Comparison of ENCODE assay signal across 27 cellular contexts in the genomic region with DNA sequence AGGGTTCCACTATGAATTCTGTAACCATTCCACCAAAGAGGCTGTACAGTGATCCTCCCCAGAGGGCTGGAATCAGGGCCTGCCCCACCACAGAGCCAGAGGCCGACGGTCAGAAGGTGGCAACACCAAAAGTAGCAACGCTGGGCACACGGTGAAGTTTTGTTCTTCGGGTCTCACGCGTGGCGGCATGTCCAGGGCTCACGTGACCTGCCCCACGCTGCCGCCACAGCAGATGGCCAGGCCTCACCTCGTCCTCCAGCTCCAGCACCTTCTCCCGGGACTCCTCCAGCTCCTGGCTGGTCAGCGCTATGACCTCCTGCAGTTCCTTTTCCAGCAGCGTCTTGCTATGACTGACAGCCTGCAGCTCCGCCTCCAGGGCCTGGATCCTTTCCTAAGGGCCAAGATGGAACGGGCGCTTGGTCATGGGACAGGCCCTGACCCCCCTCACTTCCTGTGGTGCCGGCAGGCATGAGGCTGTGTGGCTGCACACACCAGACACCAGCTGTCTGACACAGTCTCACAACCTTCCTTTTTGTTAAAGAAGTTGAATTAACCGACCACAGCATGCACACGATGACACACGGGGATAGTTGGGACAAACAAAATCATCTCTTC. TPM values are rescaled to one million over a fixed set of nuclear protein-coding genes. Genes with fewer than 3 reads are reported as not detected.
DNase-seq lines count a peak whose midpoint lies in the region; ATAC-seq and TF ChIP-seq lines count a peak whose summit lies in the region.
"Had no signal": no experiment of that assay in that cellular context is flagged by ENCODE, and none has a peak within 500 bp of the region (broad histone marks: within the 10 kb centered on the region; RNA-seq: fewer than 3 reads in every experiment).

No MANE protein-coding gene starts in this region.

- CTCF ChIA-PET in SK-N-SH (lab: Yijun Ruan, JAX) (no interaction called here), PC-9 (lab: Charles Lee) (no interaction called here)

- H3K4me3 ChIP-seq in right atrium auricular region: no peak overlapping the region
- no peak overlapping the region for H3K4me3 ChIP-seq in SK-N-SH (ENCODE audit: low read depth in 2 of 2, low read length in 1 of 2)
- no peak overlapping the region for H3K4me3 ChIP-seq in PC-9
- H3K4me3 ChIP-seq: GM12878, hepatocyte, SK-N-MC, tibial nerve had no signal

- H3K36me3 ChIP-seq in right atrium auricular region (peaks cover 90% of the 10 kb centered on the region), SK-N-SH (replicated peaks in 1 of 2; ENCODE audit: control insufficient read depth in 1 of 2, insufficient read depth in 2 of 2, low read length in 1 of 2) (peaks cover 30 to 63% of the 10 kb centered on the region in 2 experiments), PC-9 (ENCODE audit: low read depth) (0 out of 2 replicates have a peak, but pooled peaks cover 13% of the 10 kb centered on the region)

- H3K9me3 ChIP-seq in right atrium auricular region (no peaks in the 10 kb centered on the region), SK-N-SH (no peaks in the 10 kb centered on the region), PC-9 (ENCODE audit: insufficient read depth, low read depth) (no peaks in the 10 kb centered on the region)
- H3K9me3 ChIP-seq: tibial nerve had no signal

- peaks cover 12% of the 10 kb centered on the region for H3K27me3 Mint-ChIP-seq in glutamatergic neuron (ENCODE audit: unreplicated experiment)
- H3K27me3 Mint-ChIP-seq: activated naive CD8-positive, alpha-beta T cell treated with anti-CD3 and anti-CD28 coated beads, Interleukin-2, amount 50 U/mL, for 24 hours; brain; naive thymus-derived CD4-positive, alpha-beta T cell; stimulated activated naive CD8-positive, alpha-beta T cell treated with anti-CD3 and anti-CD28 coated beads, Interleukin-15, Interleukin-2, amounts not matched to agents 100 ng/mL and 50 ng/mL, for 24 hours had no signal

- H3K27ac Mint-ChIP-seq in glutamatergic neuron (ENCODE audit: unreplicated experiment): peak overlapping the region; percentile 81
- H3K27ac Mint-ChIP-seq: activated naive CD8-positive, alpha-beta T cell treated with anti-CD3 and anti-CD28 coated beads, Interleukin-2, amount 50 U/mL, for 24 hours; stimulated activated naive CD8-positive, alpha-beta T cell treated with anti-CD3 and anti-CD28 coated beads, Interleukin-15, Interleukin-2, amounts not matched to agents 100 ng/mL and 50 ng/mL, for 24 hours had no signal

- peaks cover 14% of the 10 kb centered on the region for H3K9me3 Mint-ChIP-seq in glutamatergic neuron (ENCODE audit: unreplicated experiment)
- H3K9me3 Mint-ChIP-seq: activated naive CD8-positive, alpha-beta T cell treated with anti-CD3 and anti-CD28 coated beads, Interleukin-2, amount 50 U/mL, for 24 hours; brain; stimulated activated naive CD8-positive, alpha-beta T cell treated with anti-CD3 and anti-CD28 coated beads, Interleukin-15, Interleukin-2, amounts not matched to agents 100 ng/mL and 50 ng/mL, for 24 hours had no signal

- no peaks in the 10 kb centered on the region for H3F3A ChIP-seq in SK-N-SH (replicated peaks; ENCODE audit: insufficient read depth)
- H3F3A ChIP-seq in PC-9 (ENCODE audit: insufficient read depth, low read depth): peaks cover 8% of the 10 kb centered on the region; the same call in 1 of the 2 replicates

- H3K9me2 ChIP-seq in SK-N-SH (no peaks in the 10 kb centered on the region), PC-9 (ENCODE audit: insufficient read depth) (no peaks in the 10 kb centered on the region)

- DNase-seq in Right ventricle myocardium superior (no peak), right atrium auricular region (ENCODE audit: low spot score) (no peak), glutamatergic neuron (no peak), midbrain (lab: John Stamatoyannopoulos, UW) (peak; percentile 31), NCI-H526 (lab: John Stamatoyannopoulos, UW) (no peak), SK-N-SH (no peak), PC-9 (no peak)
- DNase-seq: 8988T; activated CD4-positive, alpha-beta T cell treated with anti-CD3 and anti-CD28 coated beads, Interleukin-2, amount 50 U/mL, for 4 hours; activated naive CD8-positive, alpha-beta T cell treated with anti-CD3 and anti-CD28 coated beads, Interleukin-2, amount 50 U/mL, for 24 hours; DMS79 treated with DMSO at 0.1 percent for 48 hours; mammary epithelial cell; NCI-H1105; NCI-H2029; occipital lobe; stimulated activated CD4-positive, alpha-beta T cell treated with anti-CD3 and anti-CD28 coated beads, Interleukin-12 subunit alpha, Interleukin-12 subunit beta, amount 100 ng/mL, for 4 hours; stimulated activated CD4-positive, alpha-beta T cell treated with anti-CD3 and anti-CD28 coated beads, Interleukin-4, amount 100 ng/mL, for 4 hours had no signal

- POLR2A ChIA-PET in SK-N-SH (lab: Yijun Ruan, JAX) (interaction anchor here (0.5 to 0.6 kb wide), 2 partner anchors 17 to 400 kb away, joined by 3 read pairs; no protein-coding TSS in a partner anchor), PC-9 (lab: Charles Lee; ENCODE audit: unreplicated experiment) (no interaction called here)

- ATAC-seq in Right ventricle myocardium superior (ENCODE audit: poor library complexity) (peak; percentile 37), GM21576 (IDR thresholded peaks at IDR 0.05; ENCODE audit: unreplicated experiment) (no peak)
- ATAC-seq: activated naive CD8-positive, alpha-beta T cell treated with anti-CD3 and anti-CD28 coated beads, Interleukin-2, amount 50 U/mL, for 24 hours; GM12878; HepG2 had no signal

- H3K4me2 ChIP-seq in SK-N-SH (no peak overlapping the region), PC-9 (no peak overlapping the region)
- H3K4me2 ChIP-seq: hepatocyte had no signal

- TF ChIP-seq RAD21 in SK-N-SH (IDR thresholded peaks at IDR 0.05; ENCODE audit: low read length): no peak

- H3K4me3 Mint-ChIP-seq in glutamatergic neuron (ENCODE audit: unreplicated experiment): no peak overlapping the region
- H3K4me3 Mint-ChIP-seq: activated naive CD8-positive, alpha-beta T cell treated with anti-CD3 and anti-CD28 coated beads, Interleukin-2, amount 50 U/mL, for 24 hours; brain; naive thymus-derived CD4-positive, alpha-beta T cell; stimulated activated naive CD8-positive, alpha-beta T cell treated with anti-CD3 and anti-CD28 coated beads, Interleukin-15, Interleukin-2, amounts not matched to agents 100 ng/mL and 50 ng/mL, for 24 hours had no signal

- no TSS peak for BruUV-seq in PC-9 (replicated peaks; lab: Mats Ljungman, UMichigan)

- H3K27me3 ChIP-seq in right atrium auricular region (no peaks in the 10 kb centered on the region), SK-N-SH (ENCODE audit: insufficient read depth) (no peaks in the 10 kb centered on the region), PC-9 (ENCODE audit: insufficient read depth, low read depth) (no peaks in the 10 kb centered on the region)
- H3K27me3 ChIP-seq: hepatocyte, tibial nerve had no signal

- 89% methylated on average over 19 of the region's 22 CpGs for WGBS in SK-N-SH (ENCODE audit: low lambda C conversion rate)

- TF ChIP-seq CTCF in right atrium auricular region (IDR thresholded peaks at IDR 0.05): no peak
- no peak for TF ChIP-seq CTCF in glutamatergic neuron (IDR thresholded peaks at IDR 0.05; ENCODE audit: partially characterized antibody, unreplicated experiment)
- no peak for TF ChIP-seq CTCF in SK-N-SH (IDR thresholded peaks at IDR 0.05)
- no peak for TF ChIP-seq CTCF in PC-9 (conservative IDR thresholded peaks at IDR 0.05)

- no peaks in the 10 kb centered on the region for H3K4me1 Mint-ChIP-seq in glutamatergic neuron (ENCODE audit: low read depth, unreplicated experiment)
- H3K4me1 Mint-ChIP-seq: activated naive CD8-positive, alpha-beta T cell treated with anti-CD3 and anti-CD28 coated beads, Interleukin-2, amount 50 U/mL, for 24 hours; brain had no signal

- H3K9ac ChIP-seq in SK-N-SH: no peak overlapping the region

- no peak overlapping the region for H3K27ac ChIP-seq in right atrium auricular region
- H3K27ac ChIP-seq in SK-N-SH (ENCODE audit: low read depth in 2 of 2, low read length in 1 of 2): no peak overlapping the region
- no peak overlapping the region for H3K27ac ChIP-seq in PC-9
- H3K27ac ChIP-seq: hepatocyte, HL-60, SK-N-MC, tibial nerve had no signal

- no peak for TF ChIP-seq EP300 in SK-N-SH (IDR thresholded peaks at IDR 0.05; ENCODE audit: borderline replicate concordance in 1 of 2, low read depth in 1 of 2, low read length in 1 of 2)

- H4K20me1 ChIP-seq in SK-N-SH (ENCODE audit: insufficient read depth) (peaks cover 25% of the 10 kb centered on the region), PC-9 (ENCODE audit: insufficient read depth) (peaks cover 12% of the 10 kb centered on the region; the same call in 1 of the 2 replicates)

- peaks cover 21% of the 10 kb centered on the region for H3K36me3 Mint-ChIP-seq in glutamatergic neuron (ENCODE audit: unreplicated experiment)

- H3K4me1 ChIP-seq in right atrium auricular region: no peaks in the 10 kb centered on the region
- H3K4me1 ChIP-seq in SK-N-SH (ENCODE audit: control insufficient read depth in 1 of 2, insufficient read depth in 2 of 2, low read depth in 1 of 2, low read length in 1 of 2): no peaks in the 10 kb centered on the region
- no peaks in the 10 kb centered on the region for H3K4me1 ChIP-seq in PC-9 (replicated peaks; ENCODE audit: insufficient read depth)
- H3K4me1 ChIP-seq: tibial nerve had no signal

- peaks cover 9% of the 10 kb centered on the region; the same call in 1 of the 2 replicates for H3K79me2 ChIP-seq in SK-N-SH (ENCODE audit: insufficient read depth)
- no peaks in the 10 kb centered on the region for H3K79me2 ChIP-seq in PC-9 (ENCODE audit: low read depth)
- H3K79me2 ChIP-seq: hepatocyte had no signal

- H2AFZ ChIP-seq in SK-N-SH (ENCODE audit: low read depth) (no peak overlapping the region), PC-9 (no peak overlapping the region)
- H2AFZ ChIP-seq: hepatocyte had no signal

- intact Hi-C loops in Right ventricle myocardium superior (cut with DNase I) (no loop called here), PC-9 (cut with micrococcal nuclease; ENCODE audit: unreplicated experiment) (no loop called here)

TF ChIP-seq in SK-N-SH, 30 proteins besides CTCF, POLR2A, EP300 and RAD21 (continues in another document):
- TF ChIP-seq NFIC (IDR thresholded peaks at IDR 0.05; ENCODE audit: borderline replicate concordance) (no peak), TAF1 (IDR thresholded peaks at IDR 0.05; ENCODE audit: borderline replicate concordance, low read depth, low read length) (no peak), EZH2phosphoT487 (IDR thresholded peaks at IDR 0.05; ENCODE audit: borderline replicate concordance, low read depth) (no peak)

RNA-seq across cellular contexts. Expression of a gene that starts 22.4 kb away (rescaled TPM):
- total RNA-seq in Right ventricle myocardium superior (25.6 TPM), right atrium auricular region (10 to 100 TPM; 23.8 to 24.2 TPM), glutamatergic neuron (ENCODE audit: unreplicated experiment) (105 TPM), PC-9 (2021) (102 and 123 TPM in 2 replicates)
- 55.1 and 85.2 TPM in 2 replicates for polyA plus RNA-seq in SK-N-SH (2012; rRNA removed)
- 22.7 and 26.0 TPM in 2 replicates for polyA plus RNA-seq in SK-N-SH (2012; cell fraction: cytosol; rRNA removed)
- 301 and 345 TPM in 2 replicates for polyA plus RNA-seq in SK-N-SH (2012; cell fraction: nucleus; rRNA removed)

RNA-seq across cellular contexts. Expression of a gene that starts 44.6 kb away (rescaled TPM):
- total RNA-seq in Right ventricle myocardium superior (24.8 TPM), right atrium auricular region (10 to 100 TPM; 32.2 to 49.8 TPM), glutamatergic neuron (ENCODE audit: unreplicated experiment) (50.6 TPM), PC-9 (2021) (69.3 and 72.7 TPM in 2 replicates)
- polyA plus RNA-seq in SK-N-SH (2012; rRNA removed): 16.9 and 18.0 TPM in 2 replicates
- 10.1 and 11.8 TPM in 2 replicates for polyA plus RNA-seq in SK-N-SH (2012; cell fraction: cytosol; rRNA removed)
- 47.4 and 59.6 TPM in 2 replicates for polyA plus RNA-seq in SK-N-SH (2012; cell fraction: nucleus; rRNA removed)
